In the genomic region with DNA sequence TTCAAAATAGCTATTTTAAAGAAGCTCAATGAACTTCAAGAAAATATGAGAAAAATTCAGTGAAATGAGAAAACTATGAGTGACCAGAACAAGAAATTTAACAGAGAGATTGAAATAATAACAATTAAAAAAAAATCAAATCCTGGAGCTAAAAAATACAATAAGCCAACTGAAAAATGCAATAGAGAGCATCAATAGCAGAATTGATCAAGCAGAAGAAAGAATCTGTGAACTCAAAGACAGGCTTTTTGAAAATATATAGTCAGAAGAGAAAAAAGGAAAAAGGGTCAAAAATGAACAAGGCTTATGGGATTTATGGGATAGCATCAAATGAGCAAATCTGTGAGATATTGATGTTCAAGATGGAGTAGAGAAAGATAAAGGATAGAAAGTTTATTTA, we compare ENCODE assay signal across 3 cellular contexts.
TF ChIP-seq lines count a peak whose summit lies in the region.

No MANE protein-coding gene starts in this region.

TF ChIP-seq in HepG2, 621 proteins besides CTCF, POLR2A, EP300 and RAD21:
- TF ChIP-seq ZBTB7A (CRISPR knock-in tag; IDR thresholded peaks at IDR 0.05) (no peak), ZNF160 (CRISPR knock-in tag; IDR thresholded peaks at IDR 0.05) (peak; percentile 98)
TF ChIP-seq in HepG2: peak in this region for 1.

TF ChIP-seq in HEK293, 187 proteins besides CTCF, POLR2A, EP300 and RAD21:
- TF ChIP-seq ZNF341 (tag by site-specific recombination; IDR thresholded peaks at IDR 0.05; ENCODE audit: low read depth) (no peak), SETDB1 (IDR thresholded peaks at IDR 0.05; ENCODE audit: insufficient read length, low read length) (peak; percentile 76)

TF ChIP-seq in K562, 482 proteins besides CTCF, POLR2A, EP300 and RAD21:
- TF ChIP-seq TRIM28 (IDR thresholded peaks at IDR 0.05) (peak; percentile 69; the same call in 1 of the 2 replicates), TRIM24 (IDR thresholded peaks at IDR 0.05) (no peak)
